Comparison of ENCODE assay signal across 29 cellular contexts in genomic region chr5:9176641-9177040, GRCh38.
"Had no signal": no experiment of that assay in that cellular context is flagged by ENCODE, and none has a peak within 500 bp of the region (broad histone marks: within the 10 kb centered on the region; RNA-seq: fewer than 3 reads in every experiment).

No MANE protein-coding gene starts in this region.

- H3K27me3 ChIP-seq: left lung, pancreas, sigmoid colon, stomach, testis, thyroid gland, transverse colon, upper lobe of left lung, vagina had no signal

- H3K36me3 Mint-ChIP-seq: immature natural killer cell; naive thymus-derived CD8-positive, alpha-beta T cell; stimulated activated naive B cell treated with anti-CD40 and anti-IgM and Interleukin-4, amounts not matched to agents 10 μg/mL and 1 μg/mL and 100 μg/mL, for 72 hours had no signal

- H3K27ac ChIP-seq: left lung, pancreas, prostate gland, sigmoid colon, stomach, testis, thyroid gland, transverse colon, upper lobe of left lung, vagina had no signal

- H3K4me2 ChIP-seq: smooth muscle cell had no signal

- H3K4me1 Mint-ChIP-seq: immature natural killer cell; mesothelial cell of epicardium; naive thymus-derived CD8-positive, alpha-beta T cell; nephron; stimulated activated naive B cell treated with anti-CD40 and anti-IgM and Interleukin-4, amounts not matched to agents 10 μg/mL and 1 μg/mL and 100 μg/mL, for 72 hours had no signal

- H3K4me1 ChIP-seq: left lung, pancreas, prostate gland, sigmoid colon, stomach, testis, thyroid gland, transverse colon, upper lobe of left lung, vagina had no signal

- H3K36me3 ChIP-seq: left lung, pancreas, prostate gland, sigmoid colon, stomach, thyroid gland, transverse colon, upper lobe of left lung, vagina had no signal

- H3K9me3 ChIP-seq: pancreas, prostate gland, sigmoid colon, stomach, testis, thyroid gland, transverse colon, vagina had no signal

- H3K27me3 Mint-ChIP-seq: naive thymus-derived CD8-positive, alpha-beta T cell had no signal

- ATAC-seq: left colon; left lung; naive thymus-derived CD8-positive, alpha-beta T cell; pancreas; right cardiac atrium; stimulated activated naive B cell treated with anti-CD40 and anti-IgM and Interleukin-4, amounts not matched to agents 10 μg/mL and 1 μg/mL and 100 μg/mL, for 72 hours; stimulated activated naive CD8-positive, alpha-beta T cell treated with anti-CD3 and anti-CD28 coated beads, Interleukin-15, Interleukin-2, amounts not matched to agents 100 U/mL and 50 U/mL, for 24 hours had no signal

- H3K4me3 Mint-ChIP-seq: immature natural killer cell; mesothelial cell of epicardium; naive thymus-derived CD8-positive, alpha-beta T cell; nephron; neural crest cell; stimulated activated naive B cell treated with anti-CD40 and anti-IgM and Interleukin-4, amounts not matched to agents 10 μg/mL and 1 μg/mL and 100 μg/mL, for 72 hours had no signal

- DNase-seq: hypothalamus; immature natural killer cell; kidney; left colon; left lung; mesendoderm; naive thymus-derived CD8-positive, alpha-beta T cell; nucleus accumbens; pancreas; posterior cingulate gyrus; retina; right cardiac atrium; sigmoid colon; stimulated activated CD4-positive, alpha-beta T cell treated with anti-CD3 and anti-CD28 coated beads, Interleukin-1b, Interleukin-23, amount 100 ng/mL, for 48 hours; stimulated activated CD4-positive, alpha-beta T cell treated with anti-CD3 and anti-CD28 coated beads, Interleukin-4, amount 100 ng/mL, for 1 hour; stimulated activated naive B cell treated with anti-CD40 and anti-IgM and Interleukin-4, amounts not matched to agents 10 μg/mL and 1 μg/mL and 100 μg/mL, for 72 hours; stimulated activated naive CD8-positive, alpha-beta T cell treated with anti-CD3 and anti-CD28 coated beads, Interleukin-15, Interleukin-2, amounts not matched to agents 100 U/mL and 50 U/mL, for 24 hours; stomach; testis; thyroid gland; transverse colon; upper lobe of left lung had no signal

- H3K4me3 ChIP-seq: left lung, lung, pancreas, prostate gland, sigmoid colon, smooth muscle cell, stomach, testis, thyroid gland, transverse colon, upper lobe of left lung, vagina had no signal

- H3K27ac Mint-ChIP-seq: immature natural killer cell; mesothelial cell of epicardium; naive thymus-derived CD8-positive, alpha-beta T cell; nephron; stimulated activated naive B cell treated with anti-CD40 and anti-IgM and Interleukin-4, amounts not matched to agents 10 μg/mL and 1 μg/mL and 100 μg/mL, for 72 hours had no signal
